28 cellular contexts compared by ENCODE assay signal in the genomic region with DNA sequence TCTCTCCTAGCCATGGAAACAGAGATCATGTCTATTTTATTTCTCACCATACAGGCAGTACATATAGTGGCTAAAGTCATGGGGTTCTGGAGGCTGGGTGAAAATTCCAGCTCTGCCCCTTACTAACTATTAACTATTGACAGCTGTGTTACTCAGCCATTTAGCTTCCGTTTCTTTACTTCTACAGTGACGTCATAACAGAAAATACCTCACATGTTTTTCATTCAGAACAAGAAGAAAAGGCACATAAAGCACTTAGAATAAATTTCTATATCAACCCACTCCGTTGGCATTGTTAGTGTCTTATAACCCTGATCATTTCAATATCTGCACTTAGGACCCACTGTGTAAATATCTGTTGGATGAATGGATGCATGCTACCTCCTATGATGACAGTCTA.
"Had no signal": no experiment of that assay in that cellular context is flagged by ENCODE, and none has a peak within 500 bp of the region (broad histone marks: within the 10 kb centered on the region; RNA-seq: fewer than 3 reads in every experiment).

No MANE protein-coding gene starts in this region.

- H3K27ac ChIP-seq: colonic mucosa, epithelial cell of prostate, esophagus squamous epithelium, gastrocnemius medialis, neutrophil, pancreas, thoracic aorta, tibial nerve, upper lobe of left lung had no signal

- DNase-seq: colonic mucosa; effector CD8-positive, alpha-beta T cell; endodermal cell; esophagus squamous epithelium; gastrocnemius medialis; head of caudate nucleus; mesenchymal stem cell; mucosa of descending colon; naive B cell; pancreas; retina; stimulated activated CD4-positive, alpha-beta T cell treated with anti-CD3 and anti-CD28 coated beads, Interleukin-4, amount 100 ng/mL, for 4 hours; stimulated activated naive B cell treated with anti-CD40 and anti-IgM and Interleukin-4, amounts not matched to agents 10 μg/mL and 1 μg/mL and 100 μg/mL, for 72 hours; upper lobe of left lung had no signal

- H3K27ac Mint-ChIP-seq: dendritic cell treated with granulocyte-macrophage colony-stimulating factor and Interleukin-4, amounts not matched to agents 40 ng/mL and 50 ng/mL, for 4 days; endodermal cell; mesothelial cell of epicardium; naive B cell; stimulated activated naive B cell treated with anti-CD40 and anti-IgM and Interleukin-4, amounts not matched to agents 10 μg/mL and 1 μg/mL and 100 μg/mL, for 72 hours; stimulated activated naive CD8-positive, alpha-beta T cell treated with anti-CD3 and anti-CD28 coated beads, Interleukin-15, Interleukin-2, amounts not matched to agents 100 ng/mL and 50 ng/mL, for 24 hours had no signal

- H3K9me3 ChIP-seq: colonic mucosa, gastrocnemius medialis had no signal

- FAIRE-seq: keratinocyte, pancreas, urothelium cell line had no signal

- H3K4me1 ChIP-seq: colonic mucosa, esophagus squamous epithelium, gastrocnemius medialis, pancreas, tibial nerve, upper lobe of left lung had no signal

- ATAC-seq: gastrocnemius medialis; left lobe of liver; mucosa of descending colon; natural killer cell treated with Interleukin-12 subunit alpha and Interleukin-12 subunit beta and Interleukin-15 and Interleukin-18, amount 100 ng/mL, for 72 hours; pancreas; sciatic nerve; stimulated activated naive B cell treated with anti-CD40 and anti-IgM and Interleukin-4, amounts not matched to agents 10 μg/mL and 1 μg/mL and 100 μg/mL, for 72 hours had no signal

- H3K27me3 ChIP-seq: colonic mucosa, esophagus squamous epithelium, gastrocnemius medialis, neutrophil, pancreas, tibial nerve, upper lobe of left lung had no signal

- H3K4me3 ChIP-seq: colonic mucosa, esophagus squamous epithelium, gastrocnemius medialis, lung, mucosa of descending colon, pancreas, thoracic aorta, tibial nerve, upper lobe of left lung had no signal

- H3K36me3 ChIP-seq: colonic mucosa, esophagus squamous epithelium, gastrocnemius medialis, neutrophil, pancreas, thoracic aorta, tibial nerve, upper lobe of left lung had no signal

- H3K27me3 Mint-ChIP-seq: dendritic cell treated with granulocyte-macrophage colony-stimulating factor and Interleukin-4, amounts not matched to agents 40 ng/mL and 50 ng/mL, for 4 days; natural killer cell treated with Interleukin-12 subunit alpha and Interleukin-12 subunit beta and Interleukin-15 and Interleukin-18, amount 100 ng/mL, for 72 hours; stimulated activated naive B cell treated with anti-CD40 and anti-IgM and Interleukin-4, amounts not matched to agents 10 μg/mL and 1 μg/mL and 100 μg/mL, for 72 hours; stimulated activated naive CD8-positive, alpha-beta T cell treated with anti-CD3 and anti-CD28 coated beads, Interleukin-15, Interleukin-2, amounts not matched to agents 100 ng/mL and 50 ng/mL, for 24 hours had no signal

- H3K36me3 Mint-ChIP-seq: mesothelial cell of epicardium had no signal

- H3K4me1 Mint-ChIP-seq: endodermal cell; mesothelial cell of epicardium; naive B cell; neural crest cell; stimulated activated naive B cell treated with anti-CD40 and anti-IgM and Interleukin-4, amounts not matched to agents 10 μg/mL and 1 μg/mL and 100 μg/mL, for 72 hours had no signal

- H3K4me3 Mint-ChIP-seq: dendritic cell treated with granulocyte-macrophage colony-stimulating factor and Interleukin-4, amounts not matched to agents 40 ng/mL and 50 ng/mL, for 4 days; endodermal cell; mesothelial cell of epicardium; naive B cell; natural killer cell treated with Interleukin-12 subunit alpha and Interleukin-12 subunit beta and Interleukin-15 and Interleukin-18, amount 100 ng/mL, for 72 hours; neural crest cell; stimulated activated naive B cell treated with anti-CD40 and anti-IgM and Interleukin-4, amounts not matched to agents 10 μg/mL and 1 μg/mL and 100 μg/mL, for 72 hours; stimulated activated naive CD8-positive, alpha-beta T cell treated with anti-CD3 and anti-CD28 coated beads, Interleukin-15, Interleukin-2, amounts not matched to agents 100 ng/mL and 50 ng/mL, for 24 hours had no signal
